In genomic region chr9:133580971-133581370, GRCh38 we compare ENCODE assay signal across 19 cellular contexts. TPM values are rescaled to one million over a fixed set of nuclear protein-coding genes. Genes with fewer than 3 reads are reported as not detected.
DNase-seq lines count a peak whose midpoint lies in the region; ATAC-seq and TF ChIP-seq lines count a peak whose summit lies in the region.
"Had no signal": no experiment of that assay in that cellular context is flagged by ENCODE, and none has a peak within 500 bp of the region (broad histone marks: within the 10 kb centered on the region; RNA-seq: fewer than 3 reads in every experiment).

No MANE protein-coding gene starts in this region.

- ATAC-seq in right cardiac atrium (no peak), Right ventricle myocardium inferior (no peak), lower lobe of right lung (no peak)
- ATAC-seq in activated T-cell treated with anti-CD3 and anti-CD28 coated beads, Interleukin-2, amount 50 U/mL, for 72 hours (replicated peaks in 1 of 2): no peak

- no peaks in the 10 kb centered on the region for H3K9me3 Mint-ChIP-seq in activated T-cell treated with anti-CD3 and anti-CD28 coated beads, Interleukin-2, amount 50 U/mL, for 72 hours

- H3K4me1 ChIP-seq in right cardiac atrium (ENCODE audit: control insufficient read depth, insufficient read depth, low read length) (peaks cover 9% of the 10 kb centered on the region), NT2/D1 (ENCODE audit: insufficient read depth, insufficient read length) (peaks cover 43% of the 10 kb centered on the region), lower lobe of right lung (peaks cover 46% of the 10 kb centered on the region)

- intact Hi-C loops in right cardiac atrium (cut with DNase I): loop anchor here in 1 of 4 donors (5.0 kb wide), 1 partner anchor 44 kb away; no protein-coding TSS in a partner anchor
- intact Hi-C loops in Right ventricle myocardium inferior (cut with DNase I): loop anchor here (5.0 to 10.0 kb wide), 2 partner anchors 106 to 144 kb away; no protein-coding TSS in a partner anchor
- intact Hi-C loops in lower lobe of right lung (cut with DNase I): no loop called here

- H3K4me3 ChIP-seq in right cardiac atrium (ENCODE audit: low read length) (no peak overlapping the region), NT2/D1 (ENCODE audit: insufficient read length, low read depth) (no peak overlapping the region), lower lobe of right lung (no peak overlapping the region)
- H3K4me3 ChIP-seq: GM23248 had no signal

- H3K27me3 ChIP-seq in right cardiac atrium (ENCODE audit: control insufficient read depth, insufficient read depth) (no peaks in the 10 kb centered on the region), NT2/D1 (ENCODE audit: insufficient read depth, insufficient read length) (no peaks in the 10 kb centered on the region), lower lobe of right lung (ENCODE audit: low read depth) (peaks cover 38% of the 10 kb centered on the region)

- no peaks in the 10 kb centered on the region for H3K36me3 Mint-ChIP-seq in activated T-cell treated with anti-CD3 and anti-CD28 coated beads, Interleukin-2, amount 50 U/mL, for 72 hours (ENCODE audit: insufficient read depth in 2 of 2)

- H3K27me3 Mint-ChIP-seq in activated T-cell treated with anti-CD3 and anti-CD28 coated beads, Interleukin-2, amount 50 U/mL, for 72 hours (ENCODE audit: low read depth): peaks cover 61% of the 10 kb centered on the region

- H3K9me3 ChIP-seq in right cardiac atrium (ENCODE audit: control insufficient read depth, low read length): no peaks in the 10 kb centered on the region
- H3K9me3 ChIP-seq in NT2/D1 (ENCODE audit: insufficient read depth, low read length): no peaks in the 10 kb centered on the region
- no peaks in the 10 kb centered on the region for H3K9me3 ChIP-seq in lower lobe of right lung

- 55% methylated on average over 4 of the region's 4 CpGs for WGBS in right cardiac atrium

- no peak overlapping the region for H3K9ac ChIP-seq in NT2/D1 (ENCODE audit: insufficient read length, low read depth)
- H3K9ac ChIP-seq: GM23248 had no signal

- peaks cover 5% of the 10 kb centered on the region for H3K4me1 Mint-ChIP-seq in activated T-cell treated with anti-CD3 and anti-CD28 coated beads, Interleukin-2, amount 50 U/mL, for 72 hours (ENCODE audit: low read depth)

- H3K27ac Mint-ChIP-seq in activated T-cell treated with anti-CD3 and anti-CD28 coated beads, Interleukin-2, amount 50 U/mL, for 72 hours: no peak overlapping the region

- no peak for TF ChIP-seq CTCF in lower lobe of right lung (IDR thresholded peaks at IDR 0.05)

- peak overlapping the region; percentile 10 for H3K27ac ChIP-seq in right cardiac atrium (ENCODE audit: low read length)
- H3K27ac ChIP-seq in lower lobe of right lung: peak overlapping the region; percentile 65
- H3K27ac ChIP-seq: GM23248 had no signal

- DNase-seq in right cardiac atrium: peak; percentile 3 to 58 (median 23)
- DNase-seq in Right ventricle myocardium inferior (ENCODE audit: missing footprints): no peak
- peak; percentile 44 for DNase-seq in NT2/D1 (ENCODE audit: low read depth, low spot score)
- no peak for DNase-seq in lower lobe of right lung
- DNase-seq in activated T-cell treated with anti-CD3 and anti-CD28 coated beads, Interleukin-2, amount 50 U/mL, for 72 hours: no peak
- DNase-seq in T-helper 2 cell: no peak
- DNase-seq in NOMO-1 treated with dmso at 0.1 percent for 144 hours (lab: John Stamatoyannopoulos, UW; ENCODE audit: unreplicated experiment): no peak
- DNase-seq: ACHN, AML-193, GF-D8, GM23248, HCEC 1CT, NCI-H1417 treated with DMSO at 0.1 percent for 48 hours, NCI-H2029 treated with DMSO at 0.1 percent for 48 hours, SIG-M5 had no signal

- H3K36me3 ChIP-seq in NT2/D1 (ENCODE audit: insufficient read depth, insufficient read length, low read length) (no peaks in the 10 kb centered on the region), lower lobe of right lung (no peaks in the 10 kb centered on the region)

- no peak overlapping the region for H3K4me3 Mint-ChIP-seq in activated T-cell treated with anti-CD3 and anti-CD28 coated beads, Interleukin-2, amount 50 U/mL, for 72 hours

RNA-seq across cellular contexts. Expression of gene FAM163B, which starts 28.2 kb away (rescaled TPM):
- 1 to 10 TPM; 1.2 to 5.4 (median 1.4) TPM for total RNA-seq in right cardiac atrium
- 2.0 TPM for polyA plus RNA-seq in right cardiac atrium
- 0.22 TPM for total RNA-seq in Right ventricle myocardium inferior
- total RNA-seq in lower lobe of right lung: not detected
- total RNA-seq in activated T-cell treated with anti-CD3 and anti-CD28 coated beads, Interleukin-2, amount 50 U/mL, for 72 hours: not detected
- total RNA-seq: GM23248, IMR-90, M059J, NCI-H460 had no signal
- polyA plus RNA-seq: GM23248, IMR-90 had no signal

RNA-seq across cellular contexts. Expression of gene ADAMTSL2, which starts 46.5 kb away (rescaled TPM):
- total RNA-seq in right cardiac atrium: 10 to 100 TPM; 30.3 to 90.2 (median 47.1) TPM
- 37.3 TPM for polyA plus RNA-seq in right cardiac atrium
- 9.5 TPM for total RNA-seq in Right ventricle myocardium inferior
- total RNA-seq in lower lobe of right lung: 10.1 TPM
- total RNA-seq in activated T-cell treated with anti-CD3 and anti-CD28 coated beads, Interleukin-2, amount 50 U/mL, for 72 hours: under 1 TPM; 0.07 to 0.17 TPM
- total RNA-seq: IMR-90, NCI-H460 had no signal
- polyA plus RNA-seq: GM23248, IMR-90 had no signal

RNA-seq across cellular contexts. Expression of gene DBH, which starts 55.2 kb away (rescaled TPM):
- total RNA-seq in right cardiac atrium: under 1 TPM in 2 of 4 donors, not detected in 2; 0.09 to 0.14 TPM
- polyA plus RNA-seq in right cardiac atrium: 0.05 TPM
- not detected for total RNA-seq in Right ventricle myocardium inferior
- not detected for total RNA-seq in lower lobe of right lung
- total RNA-seq in activated T-cell treated with anti-CD3 and anti-CD28 coated beads, Interleukin-2, amount 50 U/mL, for 72 hours: not detected
- total RNA-seq: GM23248, IMR-90, M059J, NCI-H460, RPMI7951 had no signal
- polyA plus RNA-seq: GM23248, IMR-90 had no signal

RNA-seq across cellular contexts. Expression of gene MYMK, which starts 56.2 kb away (rescaled TPM):
- total RNA-seq in right cardiac atrium: not detected
- not detected for polyA plus RNA-seq in right cardiac atrium
- not detected for total RNA-seq in Right ventricle myocardium inferior
- not detected for total RNA-seq in lower lobe of right lung
- not detected for total RNA-seq in activated T-cell treated with anti-CD3 and anti-CD28 coated beads, Interleukin-2, amount 50 U/mL, for 72 hours
- total RNA-seq: GM23248, IMR-90, M059J, NCI-H460, RPMI7951 had no signal
- polyA plus RNA-seq: GM23248, IMR-90 had no signal

Comparison
In these comparisons a context has a peak if more than half of its experiments do, and no peak if none do; other contexts are left out.
1. DNase-seq: peak in right cardiac atrium (3 of 3) and NT2/D1 (single experiment); none in Right ventricle myocardium inferior (single experiment), lower lobe of right lung (single experiment), activated T-cell treated with anti-CD3 and anti-CD28 coated beads, Interleukin-2, amount 50 U/mL, for 72 hours (0 of 2), T-helper 2 cell (0 of 5) and NOMO-1 treated with dmso at 0.1 percent for 144 hours (single experiment).